ENCODE assay signal across 9 cellular contexts in the genomic region with DNA sequence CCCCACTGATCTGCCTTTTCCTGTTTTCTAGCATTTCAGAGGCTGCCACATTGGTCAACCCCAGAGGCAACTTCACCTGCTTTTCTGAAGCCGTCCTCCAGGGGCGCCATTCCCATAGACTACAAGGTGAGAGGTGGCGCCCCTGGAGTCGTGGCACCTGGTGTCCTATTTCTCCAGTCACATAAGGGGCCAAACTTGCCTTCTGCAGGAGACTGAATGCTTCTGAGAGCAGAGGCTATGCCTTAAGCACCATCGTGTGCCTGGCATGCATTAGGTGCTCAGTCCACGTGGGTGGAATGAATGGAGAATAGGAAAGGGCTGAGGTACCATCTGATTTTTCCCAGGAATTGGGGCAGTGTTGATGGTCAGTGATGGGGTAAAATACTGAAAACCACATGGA.
DNase-seq lines count a peak whose midpoint lies in the region; ATAC-seq, FAIRE-seq and TF ChIP-seq lines count a peak whose summit lies in the region.
"Had no signal": no experiment of that assay in that cellular context is flagged by ENCODE, and none has a peak within 500 bp of the region (broad histone marks: within the 10 kb centered on the region; RNA-seq: fewer than 3 reads in every experiment).

No MANE protein-coding gene starts in this region.

- no peak for FAIRE-seq in GM12892 (lab: Jason Lieb, UNC)

- H3K4me1 ChIP-seq in iPS DF 6.9 (ENCODE audit: control insufficient read depth, insufficient read depth, low read length) (0 out of 2 replicates have a peak, but pooled peaks cover 2% of the 10 kb centered on the region), prostate gland (replicated peaks) (no peaks in the 10 kb centered on the region)

- TF ChIP-seq CTCF in C4-2B (conservative IDR thresholded peaks at IDR 0.05) (peak; percentile 89), RWPE1 (conservative IDR thresholded peaks at IDR 0.05; ENCODE audit: low read depth) (peak; percentile 37), prostate gland (IDR thresholded peaks at IDR 0.05) (peak in 1 of 4 experiments; percentile 19)

- peak; percentile 29 for DNase-seq in GM12892 (ENCODE audit: insufficient read length)
- DNase-seq in RWPE1 (ENCODE audit: low spot score): peak; percentile 12
- DNase-seq in iPS DF 6.9 (ENCODE audit: low read depth, low spot score): peak; percentile 54
- no peak for DNase-seq in prostate gland (ENCODE audit: low spot score)
- no peak for DNase-seq in globus pallidus (ENCODE audit: low spot score)

- no peak overlapping the region for H3K4me3 ChIP-seq in iPS DF 6.9 (ENCODE audit: low read length)
- H3K4me3 ChIP-seq in prostate gland: no peak overlapping the region
- H3K4me3 ChIP-seq: thoracic aorta had no signal

- H3K27me3 ChIP-seq in iPS DF 6.9 (ENCODE audit: control insufficient read depth, insufficient read depth, low read length) (no peaks in the 10 kb centered on the region), prostate gland (replicated peaks; ENCODE audit: insufficient read depth) (no peaks in the 10 kb centered on the region)

- WGBS in iPS DF 6.9 (ENCODE audit: insufficient coverage, insufficient read length): no CpG with 5 or more reads among the region's 6 CpGs
- 40% methylated on average over 6 of the region's 6 CpGs for WGBS in prostate gland

- H3K36me3 ChIP-seq in iPS DF 6.9 (ENCODE audit: control insufficient read depth, insufficient read depth, low read length) (no peaks in the 10 kb centered on the region), prostate gland (no peaks in the 10 kb centered on the region)
- H3K36me3 ChIP-seq: thoracic aorta had no signal

- ATAC-seq in HG02642 (IDR thresholded peaks at IDR 0.05; ENCODE audit: poor library complexity, unreplicated experiment) (no peak), HG03097 (IDR thresholded peaks at IDR 0.05; ENCODE audit: low FRiP score, unreplicated experiment) (no peak)

- no peaks in the 10 kb centered on the region for H3K9me3 ChIP-seq in iPS DF 6.9 (ENCODE audit: control insufficient read depth, insufficient read depth, low read length)
- H3K9me3 ChIP-seq in prostate gland: no peaks in the 10 kb centered on the region
- H3K9me3 ChIP-seq: thoracic aorta had no signal

- CTCF ChIA-PET in RWPE1 (lab: Yijun Ruan, JAX): interaction anchor here (0.7 kb wide), 2 partner anchors 11 to 530 kb away, joined by 3 read pairs; no protein-coding TSS in a partner anchor

- H3K27ac ChIP-seq in C4-2B: no peak overlapping the region
- no peak overlapping the region for H3K27ac ChIP-seq in RWPE1
- no peak overlapping the region for H3K27ac ChIP-seq in iPS DF 6.9 (ENCODE audit: low read length)
- H3K27ac ChIP-seq in prostate gland: no peak overlapping the region
- H3K27ac ChIP-seq: thoracic aorta had no signal

- no peak for TF ChIP-seq POLR2A in GM12892 (IDR thresholded peaks at IDR 0.05; ENCODE audit: low read depth, low read length)
- no peak for TF ChIP-seq POLR2A in prostate gland (IDR thresholded peaks at IDR 0.05)

- intact Hi-C loops in prostate gland (cut with DNase I): no loop called here

- POLR2A ChIA-PET in RWPE1 (lab: Yijun Ruan, JAX; ENCODE audit: low non-redundant PET): no interaction called here

Comparison
In these comparisons a context has a peak if more than half of its experiments do, and no peak if none do; other contexts are left out.
1. DNase-seq: peak in GM12892 (single experiment), RWPE1 (single experiment) and iPS DF 6.9 (single experiment); none in prostate gland (single experiment) and globus pallidus (single experiment).